In genomic region chrX:153113851-153114250, GRCh38 we compare ENCODE assay signal across 5 cellular contexts. TPM values are rescaled to one million over a fixed set of nuclear protein-coding genes. Genes with fewer than 3 reads are reported as not detected.
"Had no signal": no experiment of that assay in that cellular context is flagged by ENCODE, and none has a peak within 500 bp of the region (broad histone marks: within the 10 kb centered on the region; RNA-seq: fewer than 3 reads in every experiment).

No MANE protein-coding gene starts in this region.

RNA-seq across cellular contexts. Expression of gene PNMA3, which starts 57.6 kb away (rescaled TPM):
- total RNA-seq: dermis blood vessel endothelial cell, dermis microvascular lymphatic vessel endothelial cell, endothelial cell of umbilical vein, foreskin keratinocyte, gastrocnemius medialis had no signal
- polyA plus RNA-seq: endothelial cell of umbilical vein had no signal
